ENCODE assay signal across 1 cellular context in genomic region chr10:14674376-14675050, GRCh38.
TF ChIP-seq lines count a peak whose summit lies in the region.

No MANE protein-coding gene starts in this region.

TF ChIP-seq in H1, 55 proteins besides CTCF, POLR2A, EP300 and RAD21:
- no peak for TF ChIP-seq SRF (IDR thresholded peaks at IDR 0.05; ENCODE audit: low read depth, low read length)
- TF ChIP-seq POU5F1 (IDR thresholded peaks at IDR 0.05; ENCODE audit: low read depth, low read length): 0 out of 2 replicates have a peak, but pooled peaks have one; percentile 51
TF ChIP-seq in H1: peak in this region for 1.
